19 cellular contexts compared by ENCODE assay signal in the genomic region with DNA sequence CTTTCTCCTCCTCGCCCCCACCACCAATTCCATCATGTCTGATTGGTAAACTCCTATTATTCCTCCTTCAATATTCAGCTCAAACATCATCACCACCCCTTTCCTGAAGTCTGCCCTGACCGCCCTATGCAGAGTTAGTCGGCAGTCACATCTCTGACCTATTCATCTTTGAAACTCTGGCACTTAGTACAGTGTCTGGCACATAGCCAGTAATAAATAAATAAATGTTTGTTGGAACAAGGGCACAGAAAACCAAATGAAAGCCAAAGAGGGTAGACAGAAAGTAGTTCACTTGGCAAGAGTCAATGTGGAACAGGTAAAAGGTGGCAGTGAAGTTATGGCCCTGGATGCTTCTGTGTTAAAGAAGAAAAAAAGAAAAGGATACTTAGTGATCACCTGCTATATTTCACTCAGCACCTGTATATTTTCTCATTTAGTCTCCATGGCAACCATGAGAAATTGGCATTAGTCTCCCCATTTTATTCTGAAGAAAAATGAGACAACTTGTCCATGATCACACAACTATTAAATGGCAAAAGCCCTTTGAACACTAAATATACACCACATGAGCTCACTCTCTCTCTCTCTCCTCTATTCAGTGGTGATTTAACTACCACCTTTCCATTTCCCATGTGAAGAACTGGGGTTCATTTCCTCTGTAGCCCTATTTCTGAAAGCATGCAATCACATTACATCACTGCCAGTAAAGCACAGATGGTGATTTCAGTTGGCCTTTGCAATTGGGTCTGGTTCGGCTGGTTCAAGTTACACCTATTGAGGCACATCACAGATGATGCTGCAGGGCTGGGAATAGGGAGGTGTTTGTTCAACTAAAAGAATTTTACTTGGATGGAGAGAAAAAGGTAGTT. TPM values are rescaled to one million over a fixed set of nuclear protein-coding genes. Genes with fewer than 3 reads are reported as not detected.
DNase-seq lines count a peak whose midpoint lies in the region; ATAC-seq, FAIRE-seq and TF ChIP-seq lines count a peak whose summit lies in the region.
"Had no signal": no experiment of that assay in that cellular context is flagged by ENCODE, and none has a peak within 500 bp of the region (broad histone marks: within the 10 kb centered on the region; RNA-seq: fewer than 3 reads in every experiment).

No MANE protein-coding gene starts in this region.

- H3K27ac ChIP-seq in K562 (ENCODE audit: extremely low read depth, low read depth, low read length) (no peak overlapping the region), pancreas (peak overlapping the region in 2 of 4 donors; percentile 8 to 57)

- no peak overlapping the region for H3K9ac ChIP-seq in K562 (ENCODE audit: insufficient read depth in 1 of 2, low read depth in 2 of 2, low read length in 2 of 2)

- no peak overlapping the region for H3K27ac Mint-ChIP-seq in activated T-helper 2 cell treated with anti-CD3 and anti-CD28 coated beads, Interferon-gamma antibody, Interleukin-2, Interleukin-4, amounts not matched to agents 10 μg/mL and 5 μg/mL and 100 μg/mL, durations not matched to agents 14 hours and 24 hours and 36 hours
- H3K27ac Mint-ChIP-seq: activated CD4-positive, alpha-beta T cell treated with anti-CD3 and anti-CD28 coated beads, Interleukin-2, amount 10 ng/mL, durations not matched to agents 24 days and 14 days; activated naive CD4-positive, alpha-beta T cell treated with anti-CD3 and anti-CD28 coated beads for 36 hours had no signal

- CTCF ChIA-PET in K562 (lab: Yijun Ruan, JAX; ENCODE audit: low intra/inter-chr PET ratio) = no interaction called here

- H3K4me1 ChIP-seq in K562 (replicated peaks in 1 of 2; ENCODE audit: control insufficient read depth in 2 of 2, insufficient read depth in 2 of 2, low read length in 2 of 2) = peaks cover 0 to 8% of the 10 kb centered on the region in 2 experiments; a peak in 2 of 5 replicates
- H3K4me1 ChIP-seq in pancreas = peaks cover 22 to 31% (median 27%) of the 10 kb centered on the region in 3 donors

- peaks cover 91% of the 10 kb centered on the region for H3K79me2 ChIP-seq in K562 (ENCODE audit: control insufficient read depth, insufficient read depth, low read length)

- intact Hi-C loops in K562 (cut with micrococcal nuclease) (no loop called here), pancreas (cut with DNase I) (no loop called here)
- intact Hi-C loops in activated T-helper 2 cell treated with anti-CD3 and anti-CD28 coated beads, Interferon-gamma antibody, Interleukin-2, Interleukin-4, amounts not matched to agents 10 μg/mL and 5 μg/mL and 100 μg/mL, durations not matched to agents 14 hours and 24 hours and 36 hours (cut with micrococcal nuclease) = no loop called here

- no peak for TF ChIP-seq POLR2A in K562 (conservative IDR thresholded peaks at IDR 0.05)

- no peaks in the 10 kb centered on the region for H3K27me3 ChIP-seq in K562 (ENCODE audit: control insufficient read depth in 2 of 2, insufficient read depth in 2 of 2, low read length in 2 of 2)
- no peaks in the 10 kb centered on the region for H3K27me3 ChIP-seq in pancreas

- peaks cover 11% of the 10 kb centered on the region for H3K4me1 Mint-ChIP-seq in activated T-helper 2 cell treated with anti-CD3 and anti-CD28 coated beads, Interferon-gamma antibody, Interleukin-2, Interleukin-4, amounts not matched to agents 10 μg/mL and 5 μg/mL and 100 μg/mL, durations not matched to agents 14 hours and 24 hours and 36 hours (ENCODE audit: low read depth)

- ATAC-seq in HG03135 (IDR thresholded peaks at IDR 0.05; ENCODE audit: unreplicated experiment) = peak; percentile 47
- no peak for ATAC-seq in K562
- ATAC-seq in pancreas = peak; percentile 14 to 63 (median 43)
- ATAC-seq in GM21529 (IDR thresholded peaks at IDR 0.05; ENCODE audit: unreplicated experiment) = no peak
- ATAC-seq: left ventricle myocardium superior had no signal

- TF ChIP-seq EP300 in K562 (IDR thresholded peaks at IDR 0.05; ENCODE audit: low read length) = no peak

- FAIRE-seq in K562 (lab: Jason Lieb, UNC) = no peak
- no peak for FAIRE-seq in pancreas (lab: Jason Lieb, UNC)
- FAIRE-seq: endometrium, H1 had no signal

- in situ Hi-C loops in K562 (cut with MboI) = no loop called here

- no peak overlapping the region for H2AFZ ChIP-seq in K562 (ENCODE audit: low read depth, low read length)

- POLR2A ChIA-PET in K562 (lab: Yijun Ruan, JAX) = interaction anchor here (0.6 to 1.1 kb wide), 3 partner anchors 16 to 28 kb away, joined by 3 to 5 read pairs (median 4); no protein-coding TSS in a partner anchor

- no peaks in the 10 kb centered on the region for H3K36me3 Mint-ChIP-seq in activated T-helper 2 cell treated with anti-CD3 and anti-CD28 coated beads, Interferon-gamma antibody, Interleukin-2, Interleukin-4, amounts not matched to agents 10 μg/mL and 5 μg/mL and 100 μg/mL, durations not matched to agents 14 hours and 24 hours and 36 hours (ENCODE audit: low read depth)

- H3K9me3 ChIP-seq in K562 (replicated peaks; ENCODE audit: control insufficient read depth, insufficient read depth, low read depth, low read length) = no peaks in the 10 kb centered on the region
- no peaks in the 10 kb centered on the region for H3K9me3 ChIP-seq in pancreas

- DNase-seq in NCI-H345 (lab: John Stamatoyannopoulos, UW) (peak; percentile 39), NCI-H345 treated with DMSO at 0.1 percent for 48 hours (lab: John Stamatoyannopoulos, UW; ENCODE audit: unreplicated experiment) (no peak), K562 (ENCODE audit: extremely low read depth in 1 of 4, low spot score in 3 of 4) (no peak), pancreas (peak in 2 of 6 donors; percentile 29 to 42), NCI-H82 treated with DMSO at 0.1 percent for 48 hours (lab: John Stamatoyannopoulos, UW; ENCODE audit: unreplicated experiment) (no peak)
- no peak for DNase-seq in activated T-helper 2 cell treated with anti-CD3 and anti-CD28 coated beads, Interferon-gamma antibody, Interleukin-2, Interleukin-4, amounts not matched to agents 10 μg/mL and 5 μg/mL and 100 μg/mL, durations not matched to agents 14 hours and 24 hours and 36 hours (ENCODE audit: low spot score)
- DNase-seq: activated CD4-positive, alpha-beta T cell treated with anti-CD3 and anti-CD28 coated beads, Interleukin-2, amount 10 ng/mL, durations not matched to agents 24 days and 14 days; activated naive CD4-positive, alpha-beta T cell treated with anti-CD3 and anti-CD28 coated beads for 36 hours; aorta; Kasumi-1; left ventricle myocardium superior; NCI-H146; NCI-H526 treated with DMSO at 0.1 percent for 48 hours; stimulated activated CD4-positive, alpha-beta T cell treated with anti-CD3 and anti-CD28 coated beads, Interleukin-4, amount 100 ng/mL, for 1 hour had no signal

- H3K27me3 Mint-ChIP-seq in activated T-helper 2 cell treated with anti-CD3 and anti-CD28 coated beads, Interferon-gamma antibody, Interleukin-2, Interleukin-4, amounts not matched to agents 10 μg/mL and 5 μg/mL and 100 μg/mL, durations not matched to agents 14 hours and 24 hours and 36 hours (ENCODE audit: low read depth) = no peaks in the 10 kb centered on the region
- H3K27me3 Mint-ChIP-seq: activated CD4-positive, alpha-beta T cell treated with anti-CD3 and anti-CD28 coated beads, Interleukin-2, amount 10 ng/mL, durations not matched to agents 24 days and 14 days had no signal

- no TSS peak for BruUV-seq in K562 (replicated peaks; lab: Mats Ljungman, UMichigan)

- peaks cover 29% of the 10 kb centered on the region for H3K36me3 ChIP-seq in K562 (ENCODE audit: control insufficient read depth, insufficient read depth, low read length)
- no peaks in the 10 kb centered on the region for H3K36me3 ChIP-seq in pancreas

- no peak overlapping the region for H3K4me2 ChIP-seq in K562 (ENCODE audit: insufficient read depth, low read length)

- no peak for TF ChIP-seq RAD21 in K562 (CRISPR knock-in tag; conservative IDR thresholded peaks at IDR 0.05 in 1 of 2, IDR thresholded peaks at IDR 0.05 in 1 of 2)

- TF ChIP-seq CTCF in K562 (IDR thresholded peaks at IDR 0.05 in 2 of 3, conservative IDR thresholded peaks at IDR 0.05 in 1 of 3; ENCODE audit: insufficient read depth in 2 of 3, low read depth in 1 of 3, low read length in 3 of 3) (no peak), pancreas (IDR thresholded peaks at IDR 0.05) (no peak)

- WGBS in K562 (ENCODE audit: insufficient coverage, low coverage, missing lambda C conversion rate) = 92% methylated on average over 4 of the region's 4 CpGs
- 42 to 49% methylated on average over 4 of the region's 4 CpGs for WGBS in pancreas, 2 donors

- H3K9me1 ChIP-seq in K562 (ENCODE audit: control insufficient read depth, insufficient read depth, low read length) = peaks cover 4% of the 10 kb centered on the region

- H3K4me3 Mint-ChIP-seq in activated T-helper 2 cell treated with anti-CD3 and anti-CD28 coated beads, Interferon-gamma antibody, Interleukin-2, Interleukin-4, amounts not matched to agents 10 μg/mL and 5 μg/mL and 100 μg/mL, durations not matched to agents 14 hours and 24 hours and 36 hours (ENCODE audit: low read depth) = no peak overlapping the region
- H3K4me3 Mint-ChIP-seq: activated CD4-positive, alpha-beta T cell treated with anti-CD3 and anti-CD28 coated beads, Interleukin-2, amount 10 ng/mL, durations not matched to agents 24 days and 14 days; activated naive CD4-positive, alpha-beta T cell treated with anti-CD3 and anti-CD28 coated beads for 36 hours; CD14-positive monocyte had no signal

- no peaks in the 10 kb centered on the region for H3K9me3 Mint-ChIP-seq in activated T-helper 2 cell treated with anti-CD3 and anti-CD28 coated beads, Interferon-gamma antibody, Interleukin-2, Interleukin-4, amounts not matched to agents 10 μg/mL and 5 μg/mL and 100 μg/mL, durations not matched to agents 14 hours and 24 hours and 36 hours
- H3K9me3 Mint-ChIP-seq: activated CD4-positive, alpha-beta T cell treated with anti-CD3 and anti-CD28 coated beads, Interleukin-2, amount 10 ng/mL, durations not matched to agents 24 days and 14 days; activated naive CD4-positive, alpha-beta T cell treated with anti-CD3 and anti-CD28 coated beads for 36 hours had no signal

- no peak overlapping the region for H3K4me3 ChIP-seq in K562
- H3K4me3 ChIP-seq in pancreas = no peak overlapping the region

- peaks cover 47% of the 10 kb centered on the region for H4K20me1 ChIP-seq in K562 (replicated peaks; ENCODE audit: control insufficient read depth, insufficient read depth, low read length)

RNA-seq across cellular contexts. Expression of a gene that starts 25.3 kb away (rescaled TPM):
- 87.4 and 161 TPM in 2 replicates for total RNA-seq in K562 (2011; cell fraction: chromatin; rRNA removed; ENCODE audit: low replicate concordance)
- total RNA-seq in K562 (2011; cell fraction: nucleolus; rRNA removed) = 66.5 and 86.1 TPM in 2 replicates
- total RNA-seq in K562 (2011; cell fraction: nucleoplasm; rRNA removed) = 95.3 and 156 TPM in 2 replicates
- 254 and 266 TPM in 2 replicates for total RNA-seq in K562 (2014; rRNA removed)
- total RNA-seq in K562 (2014; rRNA removed; fragmentation: Illumina TruSeq; extraction: Trizol) = 238 and 252 TPM in 2 replicates
- 230 and 245 TPM in 2 replicates for total RNA-seq in K562 (2015; rRNA removed; fragmentation: Illumina TruSeq; extraction: Trizol)
- 170 and 177 TPM in 2 replicates for total RNA-seq in K562 (2021)
- polyA plus RNA-seq in K562 (2011; rRNA removed) = 204 and 232 TPM in 2 replicates
- 61.4 and 114 TPM in 2 replicates for polyA plus RNA-seq in K562 (2011; cell fraction: cytosol; rRNA removed)
- 42.6 and 86.9 TPM in 2 replicates for polyA plus RNA-seq in K562 (2011; cell fraction: nucleus; rRNA removed)
- 158 and 160 TPM in 2 replicates for polyA plus RNA-seq in K562 (2012)
- polyA plus RNA-seq in K562 (2014; fragmentation: Illumina TruSeq; extraction: Trizol) = 219 and 279 TPM in 2 replicates
- 100 to 1,000 TPM in 1 of 2 experiments, 10 to 100 TPM in 1; 66.2 to 110 TPM for polyA plus RNA-seq in K562 (2014; fragmentation: Nextera tagmentation; extraction: Ambion mirVana)
- 157 and 165 TPM in 2 replicates for polyA plus RNA-seq in K562 (2014; rRNA removed)
- 272 and 340 TPM in 2 replicates for polyA minus RNA-seq in K562 (2011; rRNA and poly(A)+ RNA removed)
- 147 and 159 TPM in 2 replicates for polyA minus RNA-seq in K562 (2011; cell fraction: cytosol; rRNA and poly(A)+ RNA removed)
- polyA minus RNA-seq in K562 (2011; cell fraction: nucleus; rRNA and poly(A)+ RNA removed) = 90.2 and 142 TPM in 2 replicates
- 10 to 100 TPM; 14.5 to 23.2 (median 21.5) TPM for total RNA-seq in pancreas
- polyA plus RNA-seq in pancreas = 10 to 100 TPM in 1 of 2 donors, 1 to 10 TPM in 1; 7.9 to 17.4 TPM
- 67.0 and 69.3 TPM in 2 replicates for total RNA-seq in activated T-helper 2 cell treated with anti-CD3 and anti-CD28 coated beads, Interferon-gamma antibody, Interleukin-2, Interleukin-4, amounts not matched to agents 10 μg/mL and 5 μg/mL and 100 μg/mL, durations not matched to agents 14 hours and 24 hours and 36 hours

Comparison
In these comparisons a context has a peak if more than half of its experiments do, and no peak if none do; other contexts are left out.
1. ATAC-seq: peak in HG03135 (single experiment) and pancreas (4 of 4); none in K562 (single experiment) and GM21529 (single experiment).